1 cellular context compared by ENCODE assay signal in the genomic region with DNA sequence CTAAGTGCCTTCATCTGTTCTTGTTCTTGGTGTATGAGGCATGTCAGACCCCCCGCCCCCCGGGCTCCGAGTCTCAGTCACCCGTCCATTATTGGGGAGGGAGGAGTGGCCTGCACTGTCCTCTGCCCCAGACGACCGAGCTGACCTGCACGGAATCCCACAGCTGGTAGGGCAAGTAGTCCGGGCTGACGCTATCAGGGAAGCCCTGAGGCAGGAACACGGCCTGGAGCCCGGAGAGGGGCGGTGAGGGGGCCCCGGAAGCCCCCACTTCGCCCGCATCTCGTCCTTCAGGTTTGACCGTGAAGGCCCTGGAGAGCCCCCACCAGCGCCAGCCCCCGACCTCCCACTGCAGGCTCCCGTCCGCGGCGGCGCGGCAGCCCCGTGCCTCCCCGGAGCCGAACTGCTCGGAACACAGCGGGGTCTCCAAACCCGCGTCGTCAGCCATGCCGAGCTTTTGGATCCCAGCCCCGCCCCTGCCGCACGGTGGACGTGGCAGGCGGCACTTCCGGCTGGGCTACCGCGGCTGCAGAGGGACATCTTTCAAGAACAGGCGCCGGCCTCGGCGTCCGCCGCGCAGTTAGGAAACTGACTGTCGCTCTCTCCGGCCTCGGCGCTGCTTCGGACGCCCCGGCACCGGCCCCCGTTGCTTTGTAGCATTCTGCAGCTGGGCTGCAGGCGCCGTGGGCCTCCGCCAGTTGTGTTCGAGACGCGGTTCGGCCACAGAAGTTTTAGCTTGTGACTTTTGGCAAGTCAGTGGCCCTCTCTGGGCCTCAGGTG.
TF ChIP-seq lines count a peak whose summit lies in the region.

A gene (minus strand): TSS at position 463 of the 777 bp plus-strand sequence. CDS start 18 bp downstream, at position 445.

TF ChIP-seq in HepG2, 621 proteins besides CTCF, POLR2A, EP300 and RAD21 (continued from another document and continues in another):
- TF ChIP-seq, protein P1, sequence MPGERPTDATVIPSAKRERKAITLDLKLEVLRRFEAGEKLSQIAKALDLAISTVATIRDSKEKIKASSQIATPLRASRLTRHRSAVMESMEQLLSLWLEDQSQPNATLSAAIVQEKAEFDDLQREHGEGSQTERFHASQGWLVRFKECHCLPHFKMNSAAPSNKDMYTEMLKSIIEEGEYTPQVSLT (CRISPR knock-in tag; IDR thresholded peaks at IDR 0.05; ENCODE audit: borderline replicate concordance, low read depth), result no peak
- TF ChIP-seq PAWR (CRISPR knock-in tag; IDR thresholded peaks at IDR 0.05; ENCODE audit: borderline replicate concordance), result peak; percentile 62; the same call in 1 of the 2 replicates
- TF ChIP-seq GTF3A (CRISPR knock-in tag; conservative IDR thresholded peaks at IDR 0.05), result peak; percentile 93; the same call in 1 of the 2 replicates
- no peak for TF ChIP-seq ZNF530 (CRISPR knock-in tag; IDR thresholded peaks at IDR 0.05; ENCODE audit: low read depth)
- TF ChIP-seq, protein P2, sequence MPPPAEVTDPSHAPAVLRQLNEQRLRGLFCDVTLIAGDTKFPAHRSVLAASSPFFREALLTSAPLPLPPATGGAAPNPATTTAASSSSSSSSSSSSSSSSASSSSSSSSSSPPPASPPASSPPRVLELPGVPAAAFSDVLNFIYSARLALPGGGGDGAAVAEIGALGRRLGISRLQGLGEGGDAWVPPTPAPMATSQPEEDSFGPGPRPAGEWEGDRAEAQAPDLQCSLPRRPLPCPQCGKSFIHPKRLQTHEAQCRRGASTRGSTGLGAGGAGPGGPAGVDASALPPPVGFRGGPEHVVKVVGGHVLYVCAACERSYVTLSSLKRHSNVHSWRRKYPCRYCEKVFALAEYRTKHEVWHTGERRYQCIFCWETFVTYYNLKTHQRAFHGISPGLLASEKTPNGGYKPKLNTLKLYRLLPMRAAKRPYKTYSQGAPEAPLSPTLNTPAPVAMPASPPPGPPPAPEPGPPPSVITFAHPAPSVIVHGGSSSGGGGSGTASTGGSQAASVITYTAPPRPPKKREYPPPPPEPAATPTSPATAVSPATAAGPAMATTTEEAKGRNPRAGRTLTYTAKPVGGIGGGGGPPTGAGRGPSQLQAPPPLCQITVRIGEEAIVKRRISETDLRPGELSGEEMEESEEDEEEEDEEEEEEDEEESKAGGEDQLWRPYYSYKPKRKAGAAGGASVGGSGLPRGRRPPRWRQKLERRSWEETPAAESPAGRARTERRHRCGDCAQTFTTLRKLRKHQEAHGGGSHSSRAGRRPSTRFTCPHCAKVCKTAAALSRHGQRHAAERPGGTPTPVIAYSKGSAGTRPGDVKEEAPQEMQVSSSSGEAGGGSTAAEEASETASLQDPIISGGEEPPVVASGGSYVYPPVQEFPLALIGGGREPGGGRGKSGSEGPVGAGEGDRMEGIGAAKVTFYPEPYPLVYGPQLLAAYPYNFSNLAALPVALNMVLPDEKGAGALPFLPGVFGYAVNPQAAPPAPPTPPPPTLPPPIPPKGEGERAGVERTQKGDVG (CRISPR knock-in tag; IDR thresholded peaks at IDR 0.05; ENCODE audit: borderline replicate concordance), result peak; percentile 77; the same call in 1 of the 2 replicates
- TF ChIP-seq ZSCAN12 (CRISPR knock-in tag; IDR thresholded peaks at IDR 0.05), result peak; percentile 85; the same call in 1 of the 2 replicates
- TF ChIP-seq MIER3 (CRISPR knock-in tag; IDR thresholded peaks at IDR 0.05; ENCODE audit: borderline replicate concordance), result peak; percentile 91; the same call in 1 of the 2 replicates
- peak; percentile 27; the same call in 1 of the 2 replicates for TF ChIP-seq ZFP37 (CRISPR knock-in tag; IDR thresholded peaks at IDR 0.05; ENCODE audit: borderline replicate concordance)
- peak; percentile 100 for TF ChIP-seq DMAP1 (CRISPR knock-in tag; IDR thresholded peaks at IDR 0.05)
- TF ChIP-seq ZNF556 (CRISPR knock-in tag; IDR thresholded peaks at IDR 0.05; ENCODE audit: borderline replicate concordance), result peak; percentile 99
- TF ChIP-seq ZNF264 (CRISPR knock-in tag; IDR thresholded peaks at IDR 0.05), result peak; percentile 50; the same call in 1 of the 2 replicates
- TF ChIP-seq TRIM24 (CRISPR knock-in tag; IDR thresholded peaks at IDR 0.05), result no peak
- TF ChIP-seq, protein P3, sequence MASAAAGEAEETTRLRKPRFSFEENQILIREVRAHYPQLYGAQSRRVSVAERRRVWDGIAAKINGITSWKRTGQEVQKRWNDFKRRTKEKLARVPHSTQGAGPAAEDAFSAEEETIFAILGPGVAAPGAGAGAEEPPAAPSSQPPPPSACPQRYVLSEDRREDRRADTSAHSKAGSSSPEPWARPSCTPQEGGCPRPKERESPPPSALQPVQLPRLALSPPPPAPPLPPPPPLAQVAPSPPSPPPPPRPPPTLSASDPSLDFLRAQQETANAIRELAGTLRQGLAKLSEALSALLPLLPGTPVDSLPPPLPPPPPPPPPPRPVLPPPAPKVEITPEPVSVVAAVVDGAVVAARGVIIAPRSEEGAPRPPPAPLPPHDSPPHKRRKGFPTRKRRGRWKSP (CRISPR knock-in tag; IDR thresholded peaks at IDR 0.05), result peak; percentile 83; the same call in 1 of the 2 replicates
- 0 out of 2 replicates have a peak, but pooled peaks have one; percentile 11 for TF ChIP-seq NFRKB (IDR thresholded peaks at IDR 0.05)
- TF ChIP-seq SOX6 (IDR thresholded peaks at IDR 0.05), result no peak
- TF ChIP-seq SOX6 (CRISPR knock-in tag; IDR thresholded peaks at IDR 0.05), result peak; percentile 76
- no peak; the same call in 1 of the 2 replicates for TF ChIP-seq ZNF652 (CRISPR knock-in tag; IDR thresholded peaks at IDR 0.05; ENCODE audit: borderline replicate concordance, low read depth)
- peak; percentile 80; the same call in 1 of the 2 replicates for TF ChIP-seq CCDC6 (CRISPR knock-in tag; IDR thresholded peaks at IDR 0.05)
- no peak for TF ChIP-seq NR3C1 (CRISPR knock-in tag; IDR thresholded peaks at IDR 0.05)
- TF ChIP-seq ZNF20 (CRISPR knock-in tag; IDR thresholded peaks at IDR 0.05), result 0 out of 2 replicates have a peak, but pooled peaks have one; percentile 90
- peak; percentile 94 for TF ChIP-seq ZNF781 (CRISPR knock-in tag; IDR thresholded peaks at IDR 0.05; ENCODE audit: borderline replicate concordance, not compliant biosample characterization)
- no peak for TF ChIP-seq RFXANK (CRISPR knock-in tag; IDR thresholded peaks at IDR 0.05)
- TF ChIP-seq, protein P4, sequence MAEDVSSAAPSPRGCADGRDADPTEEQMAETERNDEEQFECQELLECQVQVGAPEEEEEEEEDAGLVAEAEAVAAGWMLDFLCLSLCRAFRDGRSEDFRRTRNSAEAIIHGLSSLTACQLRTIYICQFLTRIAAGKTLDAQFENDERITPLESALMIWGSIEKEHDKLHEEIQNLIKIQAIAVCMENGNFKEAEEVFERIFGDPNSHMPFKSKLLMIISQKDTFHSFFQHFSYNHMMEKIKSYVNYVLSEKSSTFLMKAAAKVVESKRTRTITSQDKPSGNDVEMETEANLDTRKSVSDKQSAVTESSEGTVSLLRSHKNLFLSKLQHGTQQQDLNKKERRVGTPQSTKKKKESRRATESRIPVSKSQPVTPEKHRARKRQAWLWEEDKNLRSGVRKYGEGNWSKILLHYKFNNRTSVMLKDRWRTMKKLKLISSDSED (CRISPR knock-in tag; IDR thresholded peaks at IDR 0.05), result no peak
- TF ChIP-seq SMC3 (IDR thresholded peaks at IDR 0.05; ENCODE audit: low read length), result no peak
- TF ChIP-seq SNAI1 (CRISPR knock-in tag; IDR thresholded peaks at IDR 0.05; ENCODE audit: borderline replicate concordance), result 0 out of 2 replicates have a peak, but pooled peaks have one; percentile 87
- 0 out of 2 replicates have a peak, but pooled peaks have one; percentile 29 for TF ChIP-seq ZNF674 (CRISPR knock-in tag; IDR thresholded peaks at IDR 0.05; ENCODE audit: low read depth)
- no peak for TF ChIP-seq ZNF7 (CRISPR knock-in tag; IDR thresholded peaks at IDR 0.05)
- TF ChIP-seq MTF1 (CRISPR knock-in tag; IDR thresholded peaks at IDR 0.05), result peak; percentile 34; the same call in 1 of the 2 replicates
- peak; percentile 86; the same call in 1 of the 2 replicates for TF ChIP-seq MTA1 (CRISPR knock-in tag; IDR thresholded peaks at IDR 0.05; ENCODE audit: borderline replicate concordance)
- TF ChIP-seq ZNF350 (CRISPR knock-in tag; IDR thresholded peaks at IDR 0.05; ENCODE audit: borderline replicate concordance, low read depth), result peak; percentile 96
- TF ChIP-seq JARID2 (CRISPR knock-in tag; IDR thresholded peaks at IDR 0.05; ENCODE audit: insufficient replicate concordance), result no peak
- TF ChIP-seq, protein P5, sequence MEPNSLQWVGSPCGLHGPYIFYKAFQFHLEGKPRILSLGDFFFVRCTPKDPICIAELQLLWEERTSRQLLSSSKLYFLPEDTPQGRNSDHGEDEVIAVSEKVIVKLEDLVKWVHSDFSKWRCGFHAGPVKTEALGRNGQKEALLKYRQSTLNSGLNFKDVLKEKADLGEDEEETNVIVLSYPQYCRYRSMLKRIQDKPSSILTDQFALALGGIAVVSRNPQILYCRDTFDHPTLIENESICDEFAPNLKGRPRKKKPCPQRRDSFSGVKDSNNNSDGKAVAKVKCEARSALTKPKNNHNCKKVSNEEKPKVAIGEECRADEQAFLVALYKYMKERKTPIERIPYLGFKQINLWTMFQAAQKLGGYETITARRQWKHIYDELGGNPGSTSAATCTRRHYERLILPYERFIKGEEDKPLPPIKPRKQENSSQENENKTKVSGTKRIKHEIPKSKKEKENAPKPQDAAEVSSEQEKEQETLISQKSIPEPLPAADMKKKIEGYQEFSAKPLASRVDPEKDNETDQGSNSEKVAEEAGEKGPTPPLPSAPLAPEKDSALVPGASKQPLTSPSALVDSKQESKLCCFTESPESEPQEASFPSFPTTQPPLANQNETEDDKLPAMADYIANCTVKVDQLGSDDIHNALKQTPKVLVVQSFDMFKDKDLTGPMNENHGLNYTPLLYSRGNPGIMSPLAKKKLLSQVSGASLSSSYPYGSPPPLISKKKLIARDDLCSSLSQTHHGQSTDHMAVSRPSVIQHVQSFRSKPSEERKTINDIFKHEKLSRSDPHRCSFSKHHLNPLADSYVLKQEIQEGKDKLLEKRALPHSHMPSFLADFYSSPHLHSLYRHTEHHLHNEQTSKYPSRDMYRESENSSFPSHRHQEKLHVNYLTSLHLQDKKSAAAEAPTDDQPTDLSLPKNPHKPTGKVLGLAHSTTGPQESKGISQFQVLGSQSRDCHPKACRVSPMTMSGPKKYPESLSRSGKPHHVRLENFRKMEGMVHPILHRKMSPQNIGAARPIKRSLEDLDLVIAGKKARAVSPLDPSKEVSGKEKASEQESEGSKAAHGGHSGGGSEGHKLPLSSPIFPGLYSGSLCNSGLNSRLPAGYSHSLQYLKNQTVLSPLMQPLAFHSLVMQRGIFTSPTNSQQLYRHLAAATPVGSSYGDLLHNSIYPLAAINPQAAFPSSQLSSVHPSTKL (CRISPR knock-in tag; IDR thresholded peaks at IDR 0.05), result peak; percentile 82
- peak; percentile 94 for TF ChIP-seq ZNF747 (CRISPR knock-in tag; IDR thresholded peaks at IDR 0.05; ENCODE audit: borderline replicate concordance)
- TF ChIP-seq SP4 (CRISPR knock-in tag; IDR thresholded peaks at IDR 0.05), result peak; percentile 92
- TF ChIP-seq ZNF343 (CRISPR knock-in tag; IDR thresholded peaks at IDR 0.05), result peak; percentile 96
- TF ChIP-seq ZNF136 (CRISPR knock-in tag; IDR thresholded peaks at IDR 0.05; ENCODE audit: low read depth), result no peak
- TF ChIP-seq, protein P6, sequence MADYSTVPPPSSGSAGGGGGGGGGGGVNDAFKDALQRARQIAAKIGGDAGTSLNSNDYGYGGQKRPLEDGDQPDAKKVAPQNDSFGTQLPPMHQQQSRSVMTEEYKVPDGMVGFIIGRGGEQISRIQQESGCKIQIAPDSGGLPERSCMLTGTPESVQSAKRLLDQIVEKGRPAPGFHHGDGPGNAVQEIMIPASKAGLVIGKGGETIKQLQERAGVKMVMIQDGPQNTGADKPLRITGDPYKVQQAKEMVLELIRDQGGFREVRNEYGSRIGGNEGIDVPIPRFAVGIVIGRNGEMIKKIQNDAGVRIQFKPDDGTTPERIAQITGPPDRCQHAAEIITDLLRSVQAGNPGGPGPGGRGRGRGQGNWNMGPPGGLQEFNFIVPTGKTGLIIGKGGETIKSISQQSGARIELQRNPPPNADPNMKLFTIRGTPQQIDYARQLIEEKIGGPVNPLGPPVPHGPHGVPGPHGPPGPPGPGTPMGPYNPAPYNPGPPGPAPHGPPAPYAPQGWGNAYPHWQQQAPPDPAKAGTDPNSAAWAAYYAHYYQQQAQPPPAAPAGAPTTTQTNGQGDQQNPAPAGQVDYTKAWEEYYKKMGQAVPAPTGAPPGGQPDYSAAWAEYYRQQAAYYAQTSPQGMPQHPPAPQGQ (CRISPR knock-in tag; IDR thresholded peaks at IDR 0.05; ENCODE audit: borderline replicate concordance), result no peak
- TF ChIP-seq ZNF484 (CRISPR knock-in tag; IDR thresholded peaks at IDR 0.05; ENCODE audit: borderline replicate concordance, low read depth), result peak; percentile 59; the same call in 1 of the 2 replicates
- TF ChIP-seq SP1 (IDR thresholded peaks at IDR 0.05), result no peak
- peak; percentile 95 for TF ChIP-seq SP1 (CRISPR knock-in tag; IDR thresholded peaks at IDR 0.05)
- TF ChIP-seq MZF1 (CRISPR knock-in tag; IDR thresholded peaks at IDR 0.05; ENCODE audit: borderline replicate concordance), result peak; percentile 90; the same call in 1 of the 2 replicates
- TF ChIP-seq, protein P7, sequence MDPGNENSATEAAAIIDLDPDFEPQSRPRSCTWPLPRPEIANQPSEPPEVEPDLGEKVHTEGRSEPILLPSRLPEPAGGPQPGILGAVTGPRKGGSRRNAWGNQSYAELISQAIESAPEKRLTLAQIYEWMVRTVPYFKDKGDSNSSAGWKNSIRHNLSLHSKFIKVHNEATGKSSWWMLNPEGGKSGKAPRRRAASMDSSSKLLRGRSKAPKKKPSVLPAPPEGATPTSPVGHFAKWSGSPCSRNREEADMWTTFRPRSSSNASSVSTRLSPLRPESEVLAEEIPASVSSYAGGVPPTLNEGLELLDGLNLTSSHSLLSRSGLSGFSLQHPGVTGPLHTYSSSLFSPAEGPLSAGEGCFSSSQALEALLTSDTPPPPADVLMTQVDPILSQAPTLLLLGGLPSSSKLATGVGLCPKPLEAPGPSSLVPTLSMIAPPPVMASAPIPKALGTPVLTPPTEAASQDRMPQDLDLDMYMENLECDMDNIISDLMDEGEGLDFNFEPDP (CRISPR knock-in tag; conservative IDR thresholded peaks at IDR 0.05), result no peak
- peak; percentile 77 for TF ChIP-seq ZNF777 (CRISPR knock-in tag; IDR thresholded peaks at IDR 0.05)
- TF ChIP-seq FIP1L1 (IDR thresholded peaks at IDR 0.05; ENCODE audit: borderline replicate concordance, insufficient read depth, low read depth, low read length), result no peak
- TF ChIP-seq, protein P8, sequence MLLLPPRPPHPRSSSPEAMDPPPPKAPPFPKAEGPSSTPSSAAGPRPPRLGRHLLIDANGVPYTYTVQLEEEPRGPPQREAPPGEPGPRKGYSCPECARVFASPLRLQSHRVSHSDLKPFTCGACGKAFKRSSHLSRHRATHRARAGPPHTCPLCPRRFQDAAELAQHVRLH (CRISPR knock-in tag; IDR thresholded peaks at IDR 0.05; ENCODE audit: borderline replicate concordance, low read depth), result no peak
- TF ChIP-seq, protein P9, sequence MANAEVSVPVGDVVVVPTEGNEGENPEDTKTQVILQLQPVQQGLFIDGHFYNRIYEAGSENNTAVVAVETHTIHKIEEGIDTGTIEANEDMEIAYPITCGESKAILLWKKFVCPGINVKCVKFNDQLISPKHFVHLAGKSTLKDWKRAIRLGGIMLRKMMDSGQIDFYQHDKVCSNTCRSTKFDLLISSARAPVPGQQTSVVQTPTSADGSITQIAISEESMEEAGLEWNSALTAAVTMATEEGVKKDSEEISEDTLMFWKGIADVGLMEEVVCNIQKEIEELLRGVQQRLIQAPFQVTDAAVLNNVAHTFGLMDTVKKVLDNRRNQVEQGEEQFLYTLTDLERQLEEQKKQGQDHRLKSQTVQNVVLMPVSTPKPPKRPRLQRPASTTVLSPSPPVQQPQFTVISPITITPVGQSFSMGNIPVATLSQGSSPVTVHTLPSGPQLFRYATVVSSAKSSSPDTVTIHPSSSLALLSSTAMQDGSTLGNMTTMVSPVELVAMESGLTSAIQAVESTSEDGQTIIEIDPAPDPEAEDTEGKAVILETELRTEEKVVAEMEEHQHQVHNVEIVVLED (CRISPR knock-in tag; IDR thresholded peaks at IDR 0.05; ENCODE audit: borderline replicate concordance), result peak; percentile 98
- TF ChIP-seq ATRX (CRISPR knock-in tag; IDR thresholded peaks at IDR 0.05; ENCODE audit: borderline replicate concordance), result no peak
